In the genomic region with DNA sequence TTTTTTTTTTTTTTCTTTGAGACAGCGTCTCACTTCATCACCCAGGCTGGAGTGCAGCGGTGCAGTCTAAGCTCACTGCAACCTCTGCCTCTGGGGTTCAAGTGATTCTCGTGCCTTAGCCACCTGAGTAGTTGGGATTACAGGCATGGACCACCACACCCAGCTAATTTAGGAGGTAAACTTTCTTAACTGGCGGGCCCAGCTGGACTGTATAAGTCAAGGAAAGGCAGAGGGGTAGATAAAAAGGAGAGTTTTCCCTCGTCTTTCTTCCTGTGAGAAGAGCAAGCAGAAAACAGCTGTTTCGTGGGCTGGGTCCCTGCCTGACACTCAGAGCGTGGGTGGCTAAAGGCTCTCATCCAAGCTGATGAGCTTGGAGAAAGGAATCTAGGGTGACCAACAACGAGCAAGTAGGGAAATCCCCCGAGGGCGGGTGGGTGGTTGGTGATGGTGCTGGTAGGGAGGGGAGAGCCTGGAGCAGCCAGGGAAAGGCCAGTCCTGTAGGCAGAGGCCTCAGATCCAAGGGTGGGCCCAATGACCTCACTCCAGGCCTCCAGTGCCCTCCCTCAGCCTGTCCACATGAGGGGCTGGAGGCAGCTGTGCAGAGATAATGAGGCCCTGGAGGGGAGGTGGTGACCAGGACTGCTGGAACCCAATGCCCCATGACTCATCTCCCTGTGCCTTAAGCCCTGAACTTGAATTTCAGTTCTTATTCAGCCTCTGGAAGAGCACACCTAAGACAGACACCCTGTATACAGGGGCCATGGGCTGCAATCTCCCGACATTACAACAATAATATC, we compare ENCODE assay signal across 9 cellular contexts. TPM values are rescaled to one million over a fixed set of nuclear protein-coding genes. Genes with fewer than 3 reads are reported as not detected.
DNase-seq lines count a peak whose midpoint lies in the region; ATAC-seq and TF ChIP-seq lines count a peak whose summit lies in the region.
"Had no signal": no experiment of that assay in that cellular context is flagged by ENCODE, and none has a peak within 500 bp of the region (broad histone marks: within the 10 kb centered on the region; RNA-seq: fewer than 3 reads in every experiment).

No MANE protein-coding gene starts in this region.

- intact Hi-C loops in esophagus muscularis mucosa (cut with DNase I): no loop called here

- ATAC-seq in HG03342 (IDR thresholded peaks at IDR 0.05; ENCODE audit: unreplicated experiment) (no peak), HG02678 (IDR thresholded peaks at IDR 0.05; ENCODE audit: unreplicated experiment) (no peak)
- no peak for ATAC-seq in activated CD4-positive, CD25-positive, alpha-beta regulatory T cell treated with anti-CD3 and anti-CD28 coated beads, Interleukin-2, amount 50 U/mL, for 24 hours

- peaks cover 0 to 16% (median 11%) of the 10 kb centered on the region in 4 donors for H3K36me3 ChIP-seq in esophagus muscularis mucosa

- 33% methylated on average over 11 of the region's 11 CpGs for WGBS in esophagus muscularis mucosa

- no peak for TF ChIP-seq EP300 in esophagus muscularis mucosa (IDR thresholded peaks at IDR 0.05)

- no peak for TF ChIP-seq CTCF in AG09319 (IDR thresholded peaks at IDR 0.05; ENCODE audit: low read depth, low read length)
- no peak for TF ChIP-seq CTCF in esophagus muscularis mucosa (IDR thresholded peaks at IDR 0.05)

- peak overlapping the region; percentile 38 to 64 (median 52) for H3K27ac ChIP-seq in esophagus muscularis mucosa (replicated peaks in 1 of 4)

- no peak overlapping the region for H3K4me3 ChIP-seq in esophagus muscularis mucosa

- no peaks in the 10 kb centered on the region for H3K27me3 ChIP-seq in esophagus muscularis mucosa

- peak; percentile 83 for DNase-seq in AG09319 (ENCODE audit: extremely low read depth, low read depth)
- peak; percentile 8 for DNase-seq in NCI-H69 (lab: John Stamatoyannopoulos, UW)
- no peak for DNase-seq in esophagus muscularis mucosa (ENCODE audit: extremely low spot score)
- DNase-seq in occipital lobe (lab: John Stamatoyannopoulos, UW): peak; percentile 77
- no peak for DNase-seq in NCI-H1417 treated with DMSO at 0.1 percent for 48 hours (lab: John Stamatoyannopoulos, UW)
- DNase-seq: NCI-H2227 treated with DMSO at 0.1 percent for 48 hours had no signal

- no peaks in the 10 kb centered on the region for H3K9me3 ChIP-seq in esophagus muscularis mucosa

- peaks cover 57 to 68% (median 60%) of the 10 kb centered on the region in 4 donors for H3K4me1 ChIP-seq in esophagus muscularis mucosa

- no peak for TF ChIP-seq POLR2A in esophagus muscularis mucosa (IDR thresholded peaks at IDR 0.05; ENCODE audit: low read depth)

RNA-seq across cellular contexts. Expression of gene LIMD1, which starts 43.1 kb away (rescaled TPM):
- total RNA-seq in esophagus muscularis mucosa (10 to 100 TPM; 14.6 to 36.1 (median 29.2) TPM), occipital lobe (6.7 TPM)

Comparison
In these comparisons a context has a peak if more than half of its experiments do, and no peak if none do; other contexts are left out.
1. DNase-seq: peak in AG09319 (single experiment), NCI-H69 (single experiment) and occipital lobe (single experiment); none in esophagus muscularis mucosa (single experiment) and NCI-H1417 treated with DMSO at 0.1 percent for 48 hours (single experiment).